Comparison of ENCODE assay signal across 7 cellular contexts in genomic region chr20:36936761-36937432, GRCh38. TPM values are rescaled to one million over a fixed set of nuclear protein-coding genes. Genes with fewer than 3 reads are reported as not detected.
A peak's percentile ranks its signal among the peaks of the same experiment; 100 is the strongest.
DNase-seq lines count a peak whose midpoint lies in the region; ATAC-seq, FAIRE-seq and TF ChIP-seq lines count a peak whose summit lies in the region.
"Not testable (repeated sequence)": the region's sequence is repeated elsewhere in the genome, so short reads cannot be mapped to it uniquely, and the experiment has no call there.

No MANE protein-coding gene starts in this region.

- H3K36me3 ChIP-seq in adipocyte (ENCODE audit: control insufficient read depth, insufficient read depth, low read length, severe bottlenecking) (peaks cover 56% of the 10 kb centered on the region), left lung (peaks cover 0 to 98% of the 10 kb centered on the region in 2 donors)
- H3K36me3 ChIP-seq in pancreas; testis (ENCODE audit: low read depth, missing control alignments): not testable (repeated sequence)

- H3K4me3 ChIP-seq in adipocyte (ENCODE audit: low read length): peak overlapping the region; percentile 62
- not testable (repeated sequence) for H3K4me3 ChIP-seq in left lung, pancreas, testis

- WGBS in pancreas, 2 donors: 66 to 74% methylated on average over 9 of the region's 9 CpGs
- 44 to 45% methylated on average over 9 of the region's 9 CpGs for WGBS in testis, 2 donors

- peaks cover 57% of the 10 kb centered on the region for H3K4me1 Mint-ChIP-seq in activated CD4-positive, alpha-beta memory T cell treated with anti-CD3 and anti-CD28 coated beads for 36 hours (ENCODE audit: low read depth)

- peaks cover 35% of the 10 kb centered on the region for H3K36me3 Mint-ChIP-seq in activated CD4-positive, alpha-beta memory T cell treated with anti-CD3 and anti-CD28 coated beads for 36 hours

- peaks cover 72% of the 10 kb centered on the region for H3K4me1 ChIP-seq in adipocyte (ENCODE audit: control insufficient read depth, insufficient read depth, low read length)
- peaks cover 12 to 90% of the 10 kb centered on the region in 2 donors for H3K4me1 ChIP-seq in left lung
- peaks cover 22 to 46% (median 42%) of the 10 kb centered on the region in 3 donors for H3K4me1 ChIP-seq in pancreas
- H3K4me1 ChIP-seq in testis: peaks cover 67% of the 10 kb centered on the region

- not testable (repeated sequence) for H3K27me3 ChIP-seq in adipocyte (replicated peaks; ENCODE audit: control insufficient read depth, insufficient read depth, low read length); left lung; pancreas; testis

- H3K27me3 Mint-ChIP-seq in activated CD4-positive, alpha-beta memory T cell treated with anti-CD3 and anti-CD28 coated beads for 36 hours: not testable (repeated sequence)

- H3K27ac ChIP-seq in left lung: peak overlapping the region; percentile 5 to 10
- peak overlapping the region in 1 of 4 donors; percentile 1 for H3K27ac ChIP-seq in pancreas
- H3K27ac ChIP-seq in testis: peak overlapping the region; percentile 81 to 91

- not testable (repeated sequence) for H3K9me3 Mint-ChIP-seq in activated CD4-positive, alpha-beta memory T cell treated with anti-CD3 and anti-CD28 coated beads for 36 hours

- ATAC-seq in left lung (peak; percentile 30), pancreas (peak in 3 of 4 donors; percentile 44 to 72 (median 64))

- not testable (repeated sequence) for H3K9me3 ChIP-seq in adipocyte (ENCODE audit: control insufficient read depth, low read length); left lung; pancreas; testis

- TF ChIP-seq POLR2A in testis (IDR thresholded peaks at IDR 0.05): not testable (repeated sequence)

- intact Hi-C loops in activated CD4-positive, alpha-beta memory T cell treated with anti-CD3 and anti-CD28 coated beads for 36 hours (cut with micrococcal nuclease); left lung (cut with DNase I); pancreas (cut with DNase I); testis (cut with DNase I; ENCODE audit: low total_unique reads): not testable (repeated sequence)

- not testable (repeated sequence) for FAIRE-seq in pancreas (lab: Jason Lieb, UNC)

- not testable (repeated sequence) for TF ChIP-seq CTCF in left lung (IDR thresholded peaks at IDR 0.05); pancreas (IDR thresholded peaks at IDR 0.05); testis (IDR thresholded peaks at IDR 0.05)

- POLR2A ChIA-PET in activated CD4-positive, alpha-beta memory T cell treated with anti-CD3 and anti-CD28 coated beads for 36 hours (lab: Charles Lee): interaction anchor here (0.6 to 1.0 kb wide), 2 partner anchors 68 to 291 kb away, joined by 3 read pairs; no protein-coding TSS in a partner anchor

- CTCF ChIA-PET in activated CD4-positive, alpha-beta memory T cell treated with anti-CD3 and anti-CD28 coated beads for 36 hours (lab: Charles Lee): interaction anchor here (0.9 to 1.0 kb wide), 2 partner anchors 17 to 128 kb away, joined by 3 read pairs; no protein-coding TSS in a partner anchor

- H3K27ac Mint-ChIP-seq in activated CD4-positive, alpha-beta memory T cell treated with anti-CD3 and anti-CD28 coated beads for 36 hours: peak overlapping the region; percentile 25

- not testable (repeated sequence) for H3K4me3 Mint-ChIP-seq in activated CD4-positive, alpha-beta memory T cell treated with anti-CD3 and anti-CD28 coated beads for 36 hours

- DNase-seq in NOMO-1 treated with DMSO at 0.1 percent for 48 hours (lab: John Stamatoyannopoulos, UW; ENCODE audit: unreplicated experiment): peak; percentile 52
- DNase-seq in activated CD4-positive, alpha-beta memory T cell treated with anti-CD3 and anti-CD28 coated beads for 36 hours; left lung; pancreas: not testable (repeated sequence)
- peak; percentile 52 for DNase-seq in adipocyte (ENCODE audit: low read depth)
- peak; percentile 63 for DNase-seq in fibroblast of gingiva (ENCODE audit: low read depth)
- DNase-seq in testis: peak; percentile 71

- H3K9ac ChIP-seq in adipocyte (ENCODE audit: low read length): peak overlapping the region; percentile 80

RNA-seq across cellular contexts. Expression of gene SAMHD1, which starts 14.6 kb away (rescaled TPM):
- 10 to 100 TPM; 50.4 to 57.7 TPM for total RNA-seq in activated CD4-positive, alpha-beta memory T cell treated with anti-CD3 and anti-CD28 coated beads for 36 hours
- total RNA-seq in left lung (100 to 1,000 TPM; 128 to 197 TPM), pancreas (10 to 100 TPM; 23.3 to 90.7 (median 49.0) TPM), testis (10 to 100 TPM; 61.9 to 79.0 TPM)
- polyA plus RNA-seq in pancreas (10 to 100 TPM; 35.6 to 64.8 TPM), testis (ENCODE audit: insufficient read depth, low read depth, low replicate concordance) (38.7 TPM)
